In the genomic region with DNA sequence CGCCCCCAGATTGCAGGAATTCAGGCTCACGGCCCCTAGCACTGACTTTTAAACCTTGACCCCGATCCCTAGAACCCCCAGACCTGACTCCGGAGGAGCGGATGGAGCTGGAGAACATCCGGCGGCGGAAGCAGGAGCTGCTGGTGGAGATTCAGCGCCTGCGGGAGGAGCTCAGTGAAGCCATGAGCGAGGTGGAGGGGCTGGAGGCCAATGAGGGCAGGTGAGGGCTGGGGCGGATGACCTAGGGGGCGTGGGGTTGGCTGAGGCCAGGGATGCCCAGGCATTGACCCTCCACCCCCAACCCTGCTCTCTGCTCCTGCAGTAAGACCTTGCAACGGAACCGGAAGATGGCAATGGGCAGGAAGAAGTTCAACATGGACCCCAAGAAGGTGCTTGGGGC, we compare ENCODE assay signal across 8 cellular contexts. TPM values are rescaled to one million over a fixed set of nuclear protein-coding genes. Genes with fewer than 3 reads are reported as not detected.
DNase-seq lines count a peak whose midpoint lies in the region; ATAC-seq and TF ChIP-seq lines count a peak whose summit lies in the region.

No MANE protein-coding gene starts in this region.

- H3K4me1 ChIP-seq in adipocyte (ENCODE audit: control insufficient read depth, insufficient read depth, low read length) (peaks cover 24% of the 10 kb centered on the region), left lung (peaks cover 13 to 19% of the 10 kb centered on the region in 2 donors), thoracic aorta (ENCODE audit: control insufficient read depth in 1 of 2, low read depth in 2 of 2) (peaks cover 6 to 18% of the 10 kb centered on the region in 2 donors)

- H3K27ac Mint-ChIP-seq in activated CD4-positive, alpha-beta T cell treated with anti-CD3 and anti-CD28 coated beads, Interleukin-2, amount 10 ng/mL, durations not matched to agents 24 days and 14 days = no peak overlapping the region

- H3K36me3 ChIP-seq in adipocyte (ENCODE audit: control insufficient read depth, insufficient read depth, low read length, severe bottlenecking) = peaks cover 48% of the 10 kb centered on the region
- peaks cover 0 to 52% of the 10 kb centered on the region in 2 donors for H3K36me3 ChIP-seq in left lung
- peaks cover 41% of the 10 kb centered on the region for H3K36me3 ChIP-seq in thoracic aorta

- intact Hi-C loops in activated CD4-positive, alpha-beta T cell treated with anti-CD3 and anti-CD28 coated beads, Interleukin-2, amount 10 ng/mL, durations not matched to agents 24 days and 14 days (cut with micrococcal nuclease) = no loop called here
- intact Hi-C loops in left lung (cut with DNase I) = no loop called here

- peak overlapping the region; percentile 98 for H3K9ac ChIP-seq in adipocyte (ENCODE audit: low read length)

- H3K9me3 ChIP-seq in adipocyte (ENCODE audit: control insufficient read depth, low read length) (no peaks in the 10 kb centered on the region), left lung (no peaks in the 10 kb centered on the region), thoracic aorta (no peaks in the 10 kb centered on the region)

- H3K27ac ChIP-seq in left lung (peak overlapping the region in 1 of 2 donors; percentile 96), thoracic aorta (peak overlapping the region; percentile 40 to 95)

- peaks cover 14% of the 10 kb centered on the region for H3K4me1 Mint-ChIP-seq in activated CD4-positive, alpha-beta T cell treated with anti-CD3 and anti-CD28 coated beads, Interleukin-2, amount 10 ng/mL, durations not matched to agents 24 days and 14 days

- ATAC-seq in left lung (no peak), thoracic aorta (ENCODE audit: insufficient number of reproducible peaks, low FRiP score, low read depth) (no peak), HG02678 (IDR thresholded peaks at IDR 0.05; ENCODE audit: unreplicated experiment) (no peak)

- TF ChIP-seq CTCF in left lung (IDR thresholded peaks at IDR 0.05) (no peak), thoracic aorta (IDR thresholded peaks at IDR 0.05) (no peak)

- H3K4me3 ChIP-seq in adipocyte (ENCODE audit: low read length) (peak overlapping the region; percentile 95), left lung (peak overlapping the region; percentile 94 to 100), thoracic aorta (peak overlapping the region; percentile 89)

- no peak for DNase-seq in activated CD4-positive, alpha-beta T cell treated with anti-CD3 and anti-CD28 coated beads, Interleukin-2, amount 10 ng/mL, durations not matched to agents 24 days and 14 days
- no peak for DNase-seq in activated CD4-positive, alpha-beta T cell treated with anti-CD3 and anti-CD28 coated beads for 48 hours
- DNase-seq in adipocyte (ENCODE audit: low read depth) (no peak), left lung (peak in 1 of 2 donors; percentile 73), thoracic aorta (ENCODE audit: low spot score) (no peak), OCI-M1 (lab: John Stamatoyannopoulos, UW) (no peak)
- DNase-seq in activated CD4-positive, CD25-positive, alpha-beta regulatory T cell (lab: John Stamatoyannopoulos, UW) = no peak

- H3K27me3 ChIP-seq in adipocyte (replicated peaks; ENCODE audit: control insufficient read depth, insufficient read depth, low read length) (no peaks in the 10 kb centered on the region), left lung (no peaks in the 10 kb centered on the region), thoracic aorta (replicated peaks; ENCODE audit: insufficient read depth) (no peaks in the 10 kb centered on the region)

- no peaks in the 10 kb centered on the region for H3K27me3 Mint-ChIP-seq in activated CD4-positive, alpha-beta T cell treated with anti-CD3 and anti-CD28 coated beads, Interleukin-2, amount 10 ng/mL, durations not matched to agents 24 days and 14 days

- H3K4me3 Mint-ChIP-seq in activated CD4-positive, alpha-beta T cell treated with anti-CD3 and anti-CD28 coated beads, Interleukin-2, amount 10 ng/mL, durations not matched to agents 24 days and 14 days = peak overlapping the region; percentile 93

- peaks cover 27% of the 10 kb centered on the region for H3K36me3 Mint-ChIP-seq in activated CD4-positive, alpha-beta T cell treated with anti-CD3 and anti-CD28 coated beads, Interleukin-2, amount 10 ng/mL, durations not matched to agents 24 days and 14 days (ENCODE audit: low read depth)

- H3K9me3 Mint-ChIP-seq in activated CD4-positive, alpha-beta T cell treated with anti-CD3 and anti-CD28 coated beads, Interleukin-2, amount 10 ng/mL, durations not matched to agents 24 days and 14 days = no peaks in the 10 kb centered on the region

RNA-seq across cellular contexts. Expression of gene CYTH2, which starts 1.1 kb away (rescaled TPM):
- total RNA-seq in activated CD4-positive, alpha-beta T cell treated with anti-CD3 and anti-CD28 coated beads, Interleukin-2, amount 10 ng/mL, durations not matched to agents 24 days and 14 days = 30.6 and 31.6 TPM in 2 replicates
- 10 to 100 TPM; 49.8 to 65.9 TPM for total RNA-seq in left lung
- total RNA-seq in thoracic aorta = 10 to 100 TPM; 50.6 to 79.4 TPM

RNA-seq across cellular contexts. Expression of gene KCNJ14, which starts 14.9 kb away (rescaled TPM):
- 2.4 TPM in 2 replicates for total RNA-seq in activated CD4-positive, alpha-beta T cell treated with anti-CD3 and anti-CD28 coated beads, Interleukin-2, amount 10 ng/mL, durations not matched to agents 24 days and 14 days
- under 1 TPM; 0.52 to 0.61 TPM for total RNA-seq in left lung
- 1 to 10 TPM in 1 of 2 donors, under 1 TPM in 1; 0.27 to 1.2 TPM for total RNA-seq in thoracic aorta

RNA-seq across cellular contexts. Expression of gene GRWD1, which starts 24.5 kb away (rescaled TPM):
- total RNA-seq in activated CD4-positive, alpha-beta T cell treated with anti-CD3 and anti-CD28 coated beads, Interleukin-2, amount 10 ng/mL, durations not matched to agents 24 days and 14 days = 89.1 and 90.6 TPM in 2 replicates
- total RNA-seq in left lung (10 to 100 TPM; 21.5 to 33.8 TPM), thoracic aorta (10 to 100 TPM; 17.5 to 38.3 TPM)

RNA-seq across cellular contexts. Expression of gene LMTK3, which starts 41.4 kb away (rescaled TPM):
- total RNA-seq in activated CD4-positive, alpha-beta T cell treated with anti-CD3 and anti-CD28 coated beads, Interleukin-2, amount 10 ng/mL, durations not matched to agents 24 days and 14 days = 3.0 and 3.6 TPM in 2 replicates
- total RNA-seq in left lung = 1 to 10 TPM; 4.4 to 9.5 TPM
- 1 to 10 TPM in 1 of 2 donors, under 1 TPM in 1; 0.41 to 4.5 TPM for total RNA-seq in thoracic aorta
